In genomic region chrX:123873956-123874355, GRCh38 we compare ENCODE assay signal across 1 cellular context.
TF ChIP-seq lines count a peak whose summit lies in the region.

No MANE protein-coding gene starts in this region.

TF ChIP-seq in K562, 482 proteins besides CTCF, POLR2A, EP300 and RAD21 (continued from another document):
- no peak for TF ChIP-seq PATZ1 (CRISPR knock-in tag; IDR thresholded peaks at IDR 0.05; ENCODE audit: borderline replicate concordance)
- TF ChIP-seq POLR2AphosphoS2 (IDR thresholded peaks at IDR 0.05; ENCODE audit: low read length): no peak
- TF ChIP-seq NBN (IDR thresholded peaks at IDR 0.05; ENCODE audit: low read depth): no peak
- no peak for TF ChIP-seq CHD1 (IDR thresholded peaks at IDR 0.05; ENCODE audit: low read length)
- TF ChIP-seq CTBP1 (IDR thresholded peaks at IDR 0.05; ENCODE audit: borderline replicate concordance): no peak
- TF ChIP-seq ZBTB2 (IDR thresholded peaks at IDR 0.05): no peak
- TF ChIP-seq PCBP1 (IDR thresholded peaks at IDR 0.05; ENCODE audit: low read depth, low read length, poor library complexity, severe bottlenecking): no peak
- no peak for TF ChIP-seq THRB (CRISPR knock-in tag; conservative IDR thresholded peaks at IDR 0.05)
- TF ChIP-seq TFE3 (CRISPR knock-in tag; IDR thresholded peaks at IDR 0.05): no peak
- no peak for TF ChIP-seq C11orf30 (IDR thresholded peaks at IDR 0.05; ENCODE audit: low read depth)
- no peak for TF ChIP-seq SUPT5H (IDR thresholded peaks at IDR 0.05)
